ENCODE assay signal across 9 cellular contexts in genomic region chr17:36072431-36073121, GRCh38. TPM values are rescaled to one million over a fixed set of nuclear protein-coding genes. Genes with fewer than 3 reads are reported as not detected.
DNase-seq lines count a peak whose midpoint lies in the region; ATAC-seq, FAIRE-seq and TF ChIP-seq lines count a peak whose summit lies in the region.
"Had no signal": no experiment of that assay in that cellular context is flagged by ENCODE, and none has a peak within 500 bp of the region (broad histone marks: within the 10 kb centered on the region; RNA-seq: fewer than 3 reads in every experiment).

No MANE protein-coding gene starts in this region.

- TF ChIP-seq CTCF in astrocyte of the spinal cord (IDR thresholded peaks at IDR 0.05; ENCODE audit: low read depth, low read length): peak; percentile 59
- peak; percentile 66 for TF ChIP-seq CTCF in kidney (IDR thresholded peaks at IDR 0.05; ENCODE audit: borderline replicate concordance, extremely low read depth, insufficient read depth)

- no peak overlapping the region for H3K9ac ChIP-seq in kidney (ENCODE audit: low read length in 2 of 2)

- in situ Hi-C loops in astrocyte of the spinal cord (cut with HindIII; ENCODE audit: low sequenced_read_pairs): no loop called here

- H3K36me3 ChIP-seq in kidney (ENCODE audit: control insufficient read depth in 1 of 2, insufficient read depth in 2 of 2, low read length in 2 of 2): no peaks in the 10 kb centered on the region

- DNase-seq in DMS153 (lab: John Stamatoyannopoulos, UW) (peak; percentile 2), DMS153 treated with DMSO at 0.1 percent for 48 hours (lab: John Stamatoyannopoulos, UW; ENCODE audit: unreplicated experiment) (no peak), T-helper 1 cell (peak in 4 of 5 donors; percentile 25 to 53 (median 39)), astrocyte of the spinal cord (ENCODE audit: low read depth, low spot score) (no peak), kidney (no peak)
- DNase-seq in stimulated activated CD4-positive, alpha-beta T cell treated with anti-CD3 and anti-CD28 coated beads, TNF-alpha, amount 100 ng/mL, for 48 hours (ENCODE audit: low read depth in 3 of 3): peak; percentile 57 to 85 (median 78)

- H3K27ac ChIP-seq in kidney (ENCODE audit: low read depth in 2 of 2, low read length in 2 of 2): no peak overlapping the region
- H3K27ac ChIP-seq: epithelial cell of prostate had no signal

- no peak overlapping the region for H3K4me3 ChIP-seq in astrocyte of the spinal cord (ENCODE audit: low read depth, low read length)
- H3K4me3 ChIP-seq in kidney (ENCODE audit: low read length in 2 of 2): no peak overlapping the region

- peaks cover 0 to 3% of the 10 kb centered on the region in 2 donors for H3K9me3 ChIP-seq in kidney (ENCODE audit: control insufficient read depth in 1 of 2, low read length in 2 of 2)

- intact Hi-C loops in kidney (cut with DNase I): no loop called here

- ATAC-seq in HG03520 (IDR thresholded peaks at IDR 0.05; ENCODE audit: unreplicated experiment): peak; percentile 53
- ATAC-seq in HG03097 (IDR thresholded peaks at IDR 0.05; ENCODE audit: low FRiP score, unreplicated experiment): no peak

- no peaks in the 10 kb centered on the region for H3K4me1 ChIP-seq in kidney (ENCODE audit: control insufficient read depth in 1 of 2, insufficient read depth in 1 of 2, low read depth in 1 of 2, low read length in 2 of 2)

- FAIRE-seq in kidney (lab: Jason Lieb, UNC): no peak

RNA-seq across cellular contexts. Expression of gene CCL18, which starts 8.5 kb away (rescaled TPM):
- total RNA-seq in kidney: 4.5 TPM
- polyA plus RNA-seq in kidney (ENCODE audit: insufficient read depth, low read depth, low replicate concordance): not detected

RNA-seq across cellular contexts. Expression of gene CCL3, which starts 17.4 kb away (rescaled TPM):
- 4.2 TPM for total RNA-seq in kidney
- 6.6 TPM for polyA plus RNA-seq in kidney (ENCODE audit: insufficient read depth, low read depth, low replicate concordance)

RNA-seq across cellular contexts. Expression of gene CCL4, which starts 31.1 kb away (rescaled TPM):
- total RNA-seq in kidney: 5.1 TPM
- polyA plus RNA-seq in kidney (ENCODE audit: insufficient read depth, low read depth, low replicate concordance): 3.9 TPM

RNA-seq across cellular contexts. Expression of gene CCL23, which starts 54.8 kb away (rescaled TPM):
- total RNA-seq in kidney: 18.1 TPM
- polyA plus RNA-seq in kidney (ENCODE audit: insufficient read depth, low read depth, low replicate concordance): 4.8 TPM

Comparison
In these comparisons a context has a peak if more than half of its experiments do, and no peak if none do; other contexts are left out.
1. DNase-seq: peak in DMS153 (single experiment), T-helper 1 cell (4 of 5) and stimulated activated CD4-positive, alpha-beta T cell treated with anti-CD3 and anti-CD28 coated beads, TNF-alpha, amount 100 ng/mL, for 48 hours (3 of 3); none in DMS153 treated with DMSO at 0.1 percent for 48 hours (single experiment), astrocyte of the spinal cord (single experiment) and kidney (single experiment).